In the genomic region with DNA sequence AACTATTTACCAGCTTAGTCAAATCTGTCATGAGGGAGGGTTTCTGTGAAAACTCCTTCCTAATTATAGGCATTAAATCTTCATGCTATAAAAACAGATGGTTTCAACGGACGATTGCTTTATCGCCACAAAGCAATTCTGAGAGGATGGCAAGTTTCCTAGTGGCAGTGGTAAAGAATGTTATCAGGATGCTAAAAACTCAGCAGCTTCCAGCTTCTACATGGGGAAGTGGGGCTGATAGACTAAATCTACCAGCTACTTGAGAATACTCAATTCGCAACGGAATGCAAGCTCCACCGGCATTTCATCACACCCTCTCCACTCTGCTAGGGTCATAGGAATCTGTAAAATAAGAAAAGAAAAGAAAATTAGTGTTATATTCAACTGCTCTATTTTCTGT, we compare ENCODE assay signal across 15 cellular contexts.
"Had no signal": no experiment of that assay in that cellular context is flagged by ENCODE, and none has a peak within 500 bp of the region (broad histone marks: within the 10 kb centered on the region; RNA-seq: fewer than 3 reads in every experiment).

No MANE protein-coding gene starts in this region.

- H3K27me3 ChIP-seq: colonic mucosa, gastrocnemius medialis, ovary, testis had no signal

- H3K36me3 ChIP-seq: colonic mucosa, gastrocnemius medialis, ovary had no signal

- H3K27ac Mint-ChIP-seq: activated CD4-positive, alpha-beta memory T cell treated with anti-CD3 and anti-CD28 coated beads, Interleukin-2, amount 10 ng/mL, durations not matched to agents 7 days and 5 days; activated naive CD8-positive, alpha-beta T cell treated with anti-CD3 and anti-CD28 coated beads, Interleukin-2, amount 50 U/mL, for 24 hours; activated T-helper 1 cell treated with anti-CD3 and anti-CD28 coated beads, Interleukin-12 subunit alpha, Interleukin-12 subunit beta, Interleukin-2, Interleukin-4 antibody, amounts not matched to agents 30 ng/mL and 10 ng/mL and 1 ng/mL, durations not matched to agents 14 hours and 24 hours and 36 hours; stimulated activated naive CD8-positive, alpha-beta T cell treated with anti-CD3 and anti-CD28 coated beads, Interleukin-15, Interleukin-2, amounts not matched to agents 100 ng/mL and 50 ng/mL, for 24 hours; T-helper 1 cell treated with Interleukin-12 subunit alpha and Interleukin-12 subunit beta and Interleukin-4 antibody, amounts not matched to agents 30 μg/mL and 1 μg/mL, for 36 hours had no signal

- H3K4me3 Mint-ChIP-seq: activated CD4-positive, alpha-beta memory T cell treated with anti-CD3 and anti-CD28 coated beads, Interleukin-2, amount 10 ng/mL, durations not matched to agents 7 days and 5 days; activated naive CD8-positive, alpha-beta T cell treated with anti-CD3 and anti-CD28 coated beads, Interleukin-2, amount 50 U/mL, for 24 hours; activated T-helper 1 cell treated with anti-CD3 and anti-CD28 coated beads, Interleukin-12 subunit alpha, Interleukin-12 subunit beta, Interleukin-2, Interleukin-4 antibody, amounts not matched to agents 30 ng/mL and 10 ng/mL and 1 ng/mL, durations not matched to agents 14 hours and 24 hours and 36 hours; stimulated activated naive CD8-positive, alpha-beta T cell treated with anti-CD3 and anti-CD28 coated beads, Interleukin-15, Interleukin-2, amounts not matched to agents 100 ng/mL and 50 ng/mL, for 24 hours; T-helper 1 cell treated with Interleukin-12 subunit alpha and Interleukin-12 subunit beta and Interleukin-4 antibody, amounts not matched to agents 30 μg/mL and 1 μg/mL, for 36 hours had no signal

- H3K27ac ChIP-seq: colonic mucosa, gastrocnemius medialis, testis had no signal

- H3K9me3 ChIP-seq: colonic mucosa, gastrocnemius medialis, ovary, testis had no signal

- H3K4me1 ChIP-seq: colonic mucosa had no signal

- H3K9me3 Mint-ChIP-seq: activated CD4-positive, alpha-beta memory T cell treated with anti-CD3 and anti-CD28 coated beads, Interleukin-2, amount 10 ng/mL, durations not matched to agents 7 days and 5 days; activated naive CD8-positive, alpha-beta T cell treated with anti-CD3 and anti-CD28 coated beads, Interleukin-2, amount 50 U/mL, for 24 hours; activated T-helper 1 cell treated with anti-CD3 and anti-CD28 coated beads, Interleukin-12 subunit alpha, Interleukin-12 subunit beta, Interleukin-2, Interleukin-4 antibody, amounts not matched to agents 30 ng/mL and 10 ng/mL and 1 ng/mL, durations not matched to agents 14 hours and 24 hours and 36 hours; stimulated activated naive CD8-positive, alpha-beta T cell treated with anti-CD3 and anti-CD28 coated beads, Interleukin-15, Interleukin-2, amounts not matched to agents 100 ng/mL and 50 ng/mL, for 24 hours; T-helper 1 cell treated with Interleukin-12 subunit alpha and Interleukin-12 subunit beta and Interleukin-4 antibody, amounts not matched to agents 30 μg/mL and 1 μg/mL, for 36 hours had no signal

- ATAC-seq: activated naive CD8-positive, alpha-beta T cell treated with anti-CD3 and anti-CD28 coated beads, Interleukin-2, amount 50 U/mL, for 24 hours; gastrocnemius medialis; left ventricle myocardium superior had no signal

- H3K4me3 ChIP-seq: colonic mucosa, gastrocnemius medialis, ovary, testis had no signal

- DNase-seq: activated CD4-positive, alpha-beta memory T cell treated with anti-CD3 and anti-CD28 coated beads, Interleukin-2, amount 10 ng/mL, durations not matched to agents 7 days and 5 days; activated CD8-positive, alpha-beta memory T cell treated with anti-CD3 and anti-CD28 coated beads, Interleukin-2, amount 50 U/mL, for 4 hours; activated naive CD4-positive, alpha-beta T cell treated with Interleukin-2 at 50 U/mL for 16 hours; activated naive CD8-positive, alpha-beta T cell treated with anti-CD3 and anti-CD28 coated beads, Interleukin-2, amount 50 U/mL, for 24 hours; colonic mucosa; effector CD4-positive, alpha-beta T cell; gastrocnemius medialis; kidney; left ventricle myocardium superior; ovary; stimulated activated CD4-positive, alpha-beta T cell treated with anti-CD3 and anti-CD28 coated beads, Interleukin-12 subunit alpha, Interleukin-12 subunit beta, amount 100 ng/mL, for 4 hours; testis had no signal
